Comparison of ENCODE assay signal across 12 cellular contexts in genomic region chr5:35851282-35851681, GRCh38. TPM values are rescaled to one million over a fixed set of nuclear protein-coding genes. Genes with fewer than 3 reads are reported as not detected.
A peak's percentile ranks its signal among the peaks of the same experiment; 100 is the strongest.
DNase-seq lines count a peak whose midpoint lies in the region; ATAC-seq, FAIRE-seq and TF ChIP-seq lines count a peak whose summit lies in the region.
"Had no signal": no experiment of that assay in that cellular context is flagged by ENCODE, and none has a peak within 500 bp of the region (broad histone marks: within the 10 kb centered on the region; RNA-seq: fewer than 3 reads in every experiment).

No MANE protein-coding gene starts in this region.

- intact Hi-C loops in IMR-90 (cut with micrococcal nuclease) (no loop called here), breast epithelium (cut with DNase I; ENCODE audit: low total_unique reads) (no loop called here), left lung (cut with DNase I) (loop anchor here in 1 of 2 donors (5.0 kb wide), 1 partner anchor 69 kb away; no protein-coding TSS in a partner anchor)

- H2BK12ac ChIP-seq in neuronal stem cell (ENCODE audit: low read length) = no peak overlapping the region

- CTCF ChIA-PET in IMR-90 (lab: Yijun Ruan, JAX) = interaction anchor here (0.9 to 1.0 kb wide), 2 partner anchors 16 to 92 kb away, joined by 3 read pairs; no protein-coding TSS in a partner anchor

- H3K4me2 ChIP-seq in IMR-90 (ENCODE audit: low read depth, low read length) = peak overlapping the region; percentile 84
- H3K4me2 ChIP-seq in neuronal stem cell (ENCODE audit: insufficient read depth, low read length, poor library complexity, severe bottlenecking) = no peak overlapping the region

- H3K27ac ChIP-seq in IMR-90 (ENCODE audit: insufficient read depth, low read length) = no peak overlapping the region
- no peak overlapping the region for H3K27ac ChIP-seq in breast epithelium
- no peak overlapping the region for H3K27ac ChIP-seq in neuronal stem cell (replicated peaks; ENCODE audit: low read length)
- H3K27ac ChIP-seq in left lung = peak overlapping the region in 1 of 2 donors; percentile 0

- in situ Hi-C loops in IMR-90 (cut with MboI; ENCODE audit: low sequenced_read_pairs) = no loop called here

- BruUV-seq in IMR-90 (replicated peaks; lab: Mats Ljungman, UMichigan) = no TSS peak

- no peak for FAIRE-seq in H54 (lab: Jason Lieb, UNC)

- H3K4ac ChIP-seq in IMR-90 (ENCODE audit: low read depth, low read length) = peak overlapping the region; percentile 34; the same call in 1 of the 2 replicates
- no peak overlapping the region for H3K4ac ChIP-seq in neuronal stem cell (ENCODE audit: low read length)

- H3K27me3 ChIP-seq in IMR-90 (ENCODE audit: control insufficient read depth, insufficient read depth, low read length) (no peaks in the 10 kb centered on the region), breast epithelium (no peaks in the 10 kb centered on the region), neuronal stem cell (ENCODE audit: control insufficient read depth in 3 of 3, insufficient read depth in 3 of 3, low read depth in 1 of 3, low read length in 3 of 3) (peaks cover 0 to 10% (median 0%) of the 10 kb centered on the region in 3 experiments), left lung (no peaks in the 10 kb centered on the region)

- TF ChIP-seq POLR2A in IMR-90 (IDR thresholded peaks at IDR 0.05; ENCODE audit: low read depth, low read length) = no peak
- TF ChIP-seq POLR2A in breast epithelium (IDR thresholded peaks at IDR 0.05) = no peak
- no peak for TF ChIP-seq POLR2A in H54 (IDR thresholded peaks at IDR 0.05; ENCODE audit: low read depth, low read length)

- no CpG with 5 or more reads among the region's 4 CpGs for WGBS in IMR-90 (ENCODE audit: extremely low coverage in 2 of 2, insufficient read length in 1 of 2), 2 experiments
- no CpG with 5 or more reads among the region's 4 CpGs for WGBS in neuronal stem cell (ENCODE audit: extremely low coverage in 2 of 2, insufficient read length in 2 of 2, insufficient replicate concordance in 1 of 2), 2 donors

- ATAC-seq in IMR-90 (ENCODE audit: low read depth) (peak; percentile 44), left lung (no peak)

- H3K9ac ChIP-seq in IMR-90 (ENCODE audit: low read depth, low read length) (peak overlapping the region; percentile 24), neuronal stem cell (ENCODE audit: low read depth, low read length, poor library complexity) (peak overlapping the region; percentile 14)

- POLR2A ChIA-PET in IMR-90 (lab: Charles Lee; ENCODE audit: unreplicated experiment) = no interaction called here

- H2BK15ac ChIP-seq in IMR-90 (ENCODE audit: low read depth, low read length) (peak overlapping the region; percentile 12; the same call in 1 of the 3 replicates), neuronal stem cell (ENCODE audit: low read length) (no peak overlapping the region)

- H3K14ac ChIP-seq in IMR-90 (replicated peaks; ENCODE audit: low read depth, low read length) = 0 out of 2 replicates have a peak overlapping the region, but pooled peaks have one; percentile 20
- no peak overlapping the region for H3K14ac ChIP-seq in neuronal stem cell (ENCODE audit: low read length)

- dilution Hi-C loops in IMR-90 (cut with HindIII; ENCODE audit: low sequenced_read_pairs, unreplicated experiment) = no loop called here

- no peak overlapping the region for H2BK5ac ChIP-seq in IMR-90 (ENCODE audit: low read depth, low read length, poor library complexity, severe bottlenecking)
- no peak overlapping the region for H2BK5ac ChIP-seq in neuronal stem cell (ENCODE audit: low read length)

- H4K20me1 ChIP-seq in IMR-90 (ENCODE audit: insufficient read depth, low read length) = no peaks in the 10 kb centered on the region

- peak overlapping the region; percentile 53 for H3K18ac ChIP-seq in IMR-90 (ENCODE audit: low read depth, low read length)
- no peak overlapping the region for H3K18ac ChIP-seq in neuronal stem cell (ENCODE audit: low read length)

- H2AK5ac ChIP-seq in IMR-90 (ENCODE audit: low read depth, low read length) = no peak overlapping the region
- H2AK5ac ChIP-seq in neuronal stem cell (ENCODE audit: low read depth, low read length) = no peak overlapping the region

- H2AFZ ChIP-seq in IMR-90 (replicated peaks; ENCODE audit: low read length, poor library complexity) = peak overlapping the region; percentile 67
- H2AFZ ChIP-seq in neuronal stem cell (ENCODE audit: low read length) = no peak overlapping the region

- H3K4me3 ChIP-seq in AG10803 (ENCODE audit: low read length) = peak overlapping the region; percentile 48
- peak overlapping the region; percentile 22; the same call in 1 of the 2 replicates for H3K4me3 ChIP-seq in IMR-90 (ENCODE audit: insufficient read depth, low read depth, low read length)
- H3K4me3 ChIP-seq in breast epithelium = peak overlapping the region; percentile 19 to 45 (median 25)
- H3K4me3 ChIP-seq in neuronal stem cell (ENCODE audit: low read length in 2 of 2) = no peak overlapping the region
- H3K4me3 ChIP-seq in left lung = no peak overlapping the region

- H4K5ac ChIP-seq in IMR-90 (ENCODE audit: low read depth, low read length) = peak overlapping the region; percentile 67

- H3K9me1 ChIP-seq in IMR-90 (ENCODE audit: insufficient read depth, low read length) = no peaks in the 10 kb centered on the region

- no peak for TF ChIP-seq CTCF in AG10803 (conservative IDR thresholded peaks at IDR 0.05; ENCODE audit: low read length)
- no peak for TF ChIP-seq CTCF in IMR-90 (conservative IDR thresholded peaks at IDR 0.05; ENCODE audit: low read depth, low read length)
- TF ChIP-seq CTCF in breast epithelium (IDR thresholded peaks at IDR 0.05) = no peak
- no peak for TF ChIP-seq CTCF in left lung (IDR thresholded peaks at IDR 0.05)

- TF ChIP-seq RAD21 in IMR-90 (IDR thresholded peaks at IDR 0.05; ENCODE audit: low read length) = no peak

- H4K8ac ChIP-seq in IMR-90 (ENCODE audit: low read depth in 2 of 2, low read length in 2 of 2) (peak overlapping the region in 1 of 2 experiments; percentile 75; a peak in 2 of 4 replicates), neuronal stem cell (ENCODE audit: low read depth, low read length) (no peak overlapping the region)

- DNase-seq in AG10803 (ENCODE audit: low read depth) (peak; percentile 29), IMR-90 (peak; percentile 35), breast epithelium (ENCODE audit: low spot score in 2 of 2) (no peak), neuronal stem cell (ENCODE audit: low spot score) (no peak), GF-D8 (lab: John Stamatoyannopoulos, UW) (no peak), left lung (no peak), H54 (ENCODE audit: insufficient read length, low spot score) (no peak), C1 segment of cervical spinal cord (lab: John Stamatoyannopoulos, UW) (no peak)
- DNase-seq: DMS79, erythroblast, NCI-H1092, T-helper 9 cell had no signal

- H2BK120ac ChIP-seq in IMR-90 (ENCODE audit: low read depth, low read length) = peak overlapping the region; percentile 51; the same call in 1 of the 2 replicates
- no peak overlapping the region for H2BK120ac ChIP-seq in neuronal stem cell (ENCODE audit: low read depth, low read length)

- H3K79me1 ChIP-seq in IMR-90 (ENCODE audit: low read depth in 1 of 2, low read length in 2 of 2) (no peaks in the 10 kb centered on the region), neuronal stem cell (ENCODE audit: low read depth, low read length) (no peaks in the 10 kb centered on the region)

- H3K23ac ChIP-seq in IMR-90 (ENCODE audit: low read depth, low read length) (peak overlapping the region; percentile 41; the same call in 1 of the 2 replicates), neuronal stem cell (ENCODE audit: low read depth, low read length, poor library complexity) (no peak overlapping the region)

- H3K36me3 ChIP-seq in IMR-90 (ENCODE audit: control insufficient read depth, insufficient read depth, low read length) (no peaks in the 10 kb centered on the region), breast epithelium (no peaks in the 10 kb centered on the region), neuronal stem cell (replicated peaks in 1 of 2; ENCODE audit: control insufficient read depth in 2 of 2, insufficient read depth in 2 of 2, low read length in 2 of 2) (no peaks in the 10 kb centered on the region), left lung (no peaks in the 10 kb centered on the region)

- H2AK9ac ChIP-seq in IMR-90 (replicated peaks; ENCODE audit: low read depth, low read length, poor library complexity) = no peak overlapping the region

- peaks cover 2% of the 10 kb centered on the region; the same call in 1 of the 2 replicates for H3K9me3 ChIP-seq in IMR-90 (ENCODE audit: control insufficient read depth, insufficient read depth, low read length)
- H3K9me3 ChIP-seq in breast epithelium = no peaks in the 10 kb centered on the region
- H3K9me3 ChIP-seq in neuronal stem cell (replicated peaks in 1 of 2; ENCODE audit: control insufficient read depth in 2 of 2, insufficient read depth in 1 of 2, low read depth in 1 of 2, low read length in 2 of 2) = no peaks in the 10 kb centered on the region
- H3K9me3 ChIP-seq in left lung = peaks cover 0 to 12% of the 10 kb centered on the region in 2 donors

- no peak overlapping the region; the same call in 1 of the 2 replicates for H2BK20ac ChIP-seq in IMR-90 (ENCODE audit: low read depth, low read length)

- H4K91ac ChIP-seq in IMR-90 (ENCODE audit: insufficient read depth, low read depth, low read length) (no peak overlapping the region; the same call in 1 of the 2 replicates), neuronal stem cell (ENCODE audit: low read depth, low read length, poor library complexity) (no peak overlapping the region)

- H3K4me1 ChIP-seq in IMR-90 (ENCODE audit: control insufficient read depth, insufficient read depth, low read length) = peaks cover 2% of the 10 kb centered on the region; the same call in 1 of the 2 replicates
- no peaks in the 10 kb centered on the region for H3K4me1 ChIP-seq in breast epithelium
- no peaks in the 10 kb centered on the region for H3K4me1 ChIP-seq in neuronal stem cell (ENCODE audit: control insufficient read depth in 2 of 2, insufficient read depth in 1 of 2, low read depth in 1 of 2, low read length in 2 of 2)
- H3K4me1 ChIP-seq in left lung = peaks cover 0 to 33% of the 10 kb centered on the region in 2 donors

- no peak overlapping the region for H3K56ac ChIP-seq in IMR-90 (ENCODE audit: extremely low read depth, insufficient read depth, low read length)

TF ChIP-seq in IMR-90, 13 proteins besides CTCF, POLR2A, EP300 and RAD21 (continues in another document):
- TF ChIP-seq CHD1 (IDR thresholded peaks at IDR 0.05; ENCODE audit: low read depth, low read length) (no peak), BHLHE40 (IDR thresholded peaks at IDR 0.05; ENCODE audit: low read depth, low read length) (no peak)

RNA-seq across cellular contexts. Expression of gene IL7R, which starts 5.4 kb away (rescaled TPM):
- total RNA-seq in IMR-90 (2012; rRNA removed) (56.9 and 71.7 TPM in 2 replicates), breast epithelium (10 to 100 TPM; 10.1 to 26.1 (median 16.7) TPM), left lung (100 to 1,000 TPM; 101 to 144 TPM)
- 39.0 and 40.7 TPM in 2 replicates for polyA plus RNA-seq in IMR-90 (2012; rRNA removed)
- polyA plus RNA-seq in IMR-90 (2012; cell fraction: cytosol; rRNA removed) = 12.9 and 32.4 TPM in 2 replicates
- 7.9 and 30.3 TPM in 2 replicates for polyA plus RNA-seq in IMR-90 (2012; cell fraction: nucleus; rRNA removed; ENCODE audit: low replicate concordance)
- not detected for polyA plus RNA-seq in neuronal stem cell (2013, experiment 1 of 2)
- polyA plus RNA-seq in neuronal stem cell (2013, experiment 2 of 2) = not detected

Comparison
In these comparisons a context has a peak if more than half of its experiments do, and no peak if none do; other contexts are left out.
1. DNase-seq: peak in AG10803 (single experiment) and IMR-90 (single experiment); none in breast epithelium (0 of 2), neuronal stem cell (single experiment), GF-D8 (single experiment), left lung (0 of 2), H54 (single experiment) and C1 segment of cervical spinal cord (0 of 14).
2. H3K4me3 ChIP-seq: peak in AG10803 (single experiment), IMR-90 (single experiment) and breast epithelium (3 of 3); none in neuronal stem cell (0 of 2) and left lung (0 of 2).